8 cellular contexts compared by ENCODE assay signal in genomic region chr19:55947532-55947931, GRCh38. TPM values are rescaled to one million over a fixed set of nuclear protein-coding genes. Genes with fewer than 3 reads are reported as not detected.
"Had no signal": no experiment of that assay in that cellular context is flagged by ENCODE, and none has a peak within 500 bp of the region (broad histone marks: within the 10 kb centered on the region; RNA-seq: fewer than 3 reads in every experiment).

TSS of gene NLRP8 (plus strand) at chr19:55947832.

- DNase-seq: IMR-90, KBM-7, KG1 had no signal

- H3K4me3 Mint-ChIP-seq: IgD-negative memory B cell had no signal

- H3K27ac Mint-ChIP-seq: IgD-negative memory B cell had no signal

- H3K27me3 Mint-ChIP-seq: IgD-negative memory B cell had no signal

- H3K4me3 ChIP-seq: K562 had no signal

RNA-seq across cellular contexts. Expression of gene NLRP8, which starts in this region (rescaled TPM):
- total RNA-seq: HepG2, HT-29, HT1080, IMR-90, K562 had no signal
